In the genomic region with DNA sequence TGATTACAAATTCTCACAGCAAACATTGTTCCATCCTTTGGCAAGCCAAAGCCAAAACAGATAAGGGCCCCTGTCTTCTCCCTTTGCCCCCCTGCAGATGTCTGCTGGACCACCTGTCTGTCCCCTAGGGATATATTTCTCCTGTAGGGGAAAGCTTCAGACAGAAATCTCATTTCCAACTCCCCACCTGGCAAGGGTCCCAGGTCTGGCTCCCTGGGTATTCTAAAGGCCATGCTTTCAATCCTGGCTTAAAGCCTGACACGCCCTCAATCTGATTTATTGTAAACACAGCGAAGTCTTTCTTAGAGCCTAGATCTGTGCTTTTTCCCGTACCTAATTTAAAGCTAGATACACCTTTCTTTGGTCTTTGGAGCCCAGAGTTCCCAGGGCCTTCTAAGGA, we compare ENCODE assay signal across 22 cellular contexts.
DNase-seq lines count a peak whose midpoint lies in the region; FAIRE-seq lines count a peak whose summit lies in the region.
"Had no signal": no experiment of that assay in that cellular context is flagged by ENCODE, and none has a peak within 500 bp of the region (broad histone marks: within the 10 kb centered on the region; RNA-seq: fewer than 3 reads in every experiment).

No MANE protein-coding gene starts in this region.

- no peak overlapping the region for H3K9ac ChIP-seq in muscle layer of colon (ENCODE audit: low read length)

- H3K27ac ChIP-seq in muscle layer of colon (ENCODE audit: low read depth, low read length) = peak overlapping the region; percentile 35
- H3K27ac ChIP-seq: adrenal gland, skin epidermis, uterus had no signal

- H3K4me3 ChIP-seq in muscle layer of colon (ENCODE audit: low read depth in 1 of 2, low read length in 2 of 2) = no peak overlapping the region
- H3K4me3 ChIP-seq: adrenal gland, GM12878, lung, Peyer's patch, skin epidermis, uterus had no signal

- no peaks in the 10 kb centered on the region for H3K36me3 ChIP-seq in muscle layer of colon (ENCODE audit: insufficient read depth, low read length)
- H3K36me3 ChIP-seq: adrenal gland, Peyer's patch, uterus had no signal

- H3K27me3 ChIP-seq in muscle layer of colon (ENCODE audit: control insufficient read depth in 1 of 2, insufficient read depth in 2 of 2, low read length in 2 of 2) = no peaks in the 10 kb centered on the region
- H3K27me3 ChIP-seq: adrenal gland, Peyer's patch, uterus had no signal

- FAIRE-seq in RCC 7860 (lab: Jason Lieb, UNC) = no peak
- FAIRE-seq: GM12878 had no signal

- no peaks in the 10 kb centered on the region for H3K9me3 ChIP-seq in muscle layer of colon (ENCODE audit: low read length)
- H3K9me3 ChIP-seq: adrenal gland, Peyer's patch, uterus had no signal

- DNase-seq in DMS 273 treated with DMSO at 0.1 percent for 48 hours (lab: John Stamatoyannopoulos, UW) (peak; percentile 20), NCI-H1105 treated with DMSO at 0.1 percent for 48 hours (lab: John Stamatoyannopoulos, UW) (peak; percentile 67), NCI-H748 treated with DMSO at 0.1 percent for 48 hours (lab: John Stamatoyannopoulos, UW) (peak; percentile 22), medulla oblongata (ENCODE audit: extremely low spot score) (no peak), RCC 7860 (ENCODE audit: low spot score) (no peak), NCI-H128 (lab: John Stamatoyannopoulos, UW; ENCODE audit: unreplicated experiment) (no peak)
- no peak for DNase-seq in activated effector memory CD4-positive, alpha-beta T cell treated with Interleukin-2 at 50 U/mL for 16 hours
- DNase-seq: activated effector memory CD4-positive, alpha-beta T cell treated with anti-CD3 and anti-CD28 coated beads, Interleukin-2, amount 50 U/mL, for 16 hours; adrenal gland; caudate nucleus; H9; MV-4-11; naive thymus-derived CD8-positive, alpha-beta T cell; NCI-H524 treated with DMSO at 0.1 percent for 48 hours; Peyer's patch; posterior cingulate gyrus; stimulated activated CD4-positive, alpha-beta T cell treated with anti-CD3 and anti-CD28 coated beads, Interleukin-2, amount 100 ng/mL, for 48 hours had no signal

- H3K4me1 ChIP-seq in muscle layer of colon (ENCODE audit: insufficient read depth, low read length) = peaks cover 36% of the 10 kb centered on the region
- H3K4me1 ChIP-seq: adrenal gland, Peyer's patch, uterus had no signal

Comparison
In these comparisons a context has a peak if more than half of its experiments do, and no peak if none do; other contexts are left out.
1. DNase-seq: peak in DMS 273 treated with DMSO at 0.1 percent for 48 hours (single experiment), NCI-H1105 treated with DMSO at 0.1 percent for 48 hours (single experiment) and NCI-H748 treated with DMSO at 0.1 percent for 48 hours (single experiment); none in medulla oblongata (single experiment), RCC 7860 (single experiment), NCI-H128 (single experiment) and activated effector memory CD4-positive, alpha-beta T cell treated with Interleukin-2 at 50 U/mL for 16 hours (single experiment).